In the genomic region with DNA sequence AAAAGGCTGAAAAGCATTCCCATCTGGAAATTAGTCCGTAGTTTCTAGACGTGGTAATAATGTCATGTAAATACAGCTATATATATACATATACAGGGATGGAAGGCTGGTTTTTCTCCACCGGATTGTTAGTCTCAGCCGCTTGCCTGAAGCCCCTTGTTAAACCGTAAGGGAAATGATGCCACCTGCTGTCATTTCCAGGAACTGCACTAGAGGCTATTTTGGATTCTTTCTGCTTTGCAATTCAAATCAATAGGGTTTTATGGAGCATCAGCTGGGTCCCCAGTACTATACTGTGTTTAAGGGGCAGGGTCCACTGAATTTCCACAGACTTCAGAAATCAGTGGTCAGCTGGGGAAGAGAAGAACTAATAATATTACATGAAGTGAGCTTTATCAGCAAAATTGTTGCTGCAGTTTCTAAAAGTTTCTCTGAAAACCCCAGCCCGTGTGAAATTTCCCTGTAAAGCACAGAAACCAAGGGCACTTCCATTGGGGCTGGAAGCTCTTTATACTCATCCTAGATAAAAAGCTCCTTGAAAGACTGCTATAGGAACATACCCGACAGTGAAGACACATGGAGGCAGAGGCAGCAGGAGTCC, we compare ENCODE assay signal across 8 cellular contexts. TPM values are rescaled to one million over a fixed set of nuclear protein-coding genes. Genes with fewer than 3 reads are reported as not detected.
DNase-seq lines count a peak whose midpoint lies in the region; ATAC-seq and TF ChIP-seq lines count a peak whose summit lies in the region.

No MANE protein-coding gene starts in this region.

- peak; percentile 72 for ATAC-seq in GM19035 (IDR thresholded peaks at IDR 0.05; ENCODE audit: unreplicated experiment)
- ATAC-seq in activated T-helper 17 cell treated with anti-CD3 and anti-CD28 coated beads, Interleukin-2, amount 50 U/mL, for 72 hours (replicated peaks), result peak; percentile 42

- TF ChIP-seq POLR2A in thyroid gland (IDR thresholded peaks at IDR 0.05), result no peak

- TF ChIP-seq CTCF in LNCAP (IDR thresholded peaks at IDR 0.05), result peak; percentile 97
- TF ChIP-seq CTCF in foreskin fibroblast (IDR thresholded peaks at IDR 0.05; ENCODE audit: low read depth, low read length), result peak; percentile 83
- TF ChIP-seq CTCF in osteoblast (IDR thresholded peaks at IDR 0.05; ENCODE audit: extremely low read depth, low read depth, low read length), result peak; percentile 95
- peak; percentile 73 to 92 (median 80) for TF ChIP-seq CTCF in thyroid gland (IDR thresholded peaks at IDR 0.05)

- H3K36me3 ChIP-seq in osteoblast (ENCODE audit: insufficient read depth, low read length), result no peaks in the 10 kb centered on the region
- H3K36me3 ChIP-seq in thyroid gland, result no peaks in the 10 kb centered on the region

- DNase-seq in AML-193 (lab: John Stamatoyannopoulos, UW) (peak; percentile 51 to 71), RPMI8226 (peak; percentile 84), foreskin fibroblast (peak; percentile 64 to 88), osteoblast (ENCODE audit: insufficient read length, low spot score, missing footprints) (peak; percentile 77), thyroid gland (peak; percentile 69 to 71)

- no peak overlapping the region for H3K4me2 ChIP-seq in osteoblast (ENCODE audit: insufficient read depth, low read length)

- peak overlapping the region; percentile 96 for H3K27ac Mint-ChIP-seq in activated T-helper 17 cell treated with anti-CD3 and anti-CD28 coated beads, Interleukin-2, amount 50 U/mL, for 72 hours

- no peak overlapping the region for H3K4me3 ChIP-seq in foreskin fibroblast (ENCODE audit: low read depth in 1 of 2, low read length in 2 of 2)
- H3K4me3 ChIP-seq in osteoblast (ENCODE audit: insufficient read depth, low read length), result no peak overlapping the region
- H3K4me3 ChIP-seq in thyroid gland (replicated peaks in 1 of 3), result no peak overlapping the region

- H2AFZ ChIP-seq in osteoblast (ENCODE audit: low read length), result no peak overlapping the region

- H4K20me1 ChIP-seq in osteoblast (ENCODE audit: insufficient read depth, low read length), result no peaks in the 10 kb centered on the region

- peaks cover 95% of the 10 kb centered on the region for H3K36me3 Mint-ChIP-seq in activated T-helper 17 cell treated with anti-CD3 and anti-CD28 coated beads, Interleukin-2, amount 50 U/mL, for 72 hours (ENCODE audit: low read depth)

- H3K4me1 ChIP-seq in osteoblast (ENCODE audit: insufficient read depth, low read length), result peaks cover 13% of the 10 kb centered on the region
- H3K4me1 ChIP-seq in thyroid gland, result no peaks in the 10 kb centered on the region

- intact Hi-C loops in thyroid gland (cut with DNase I), result no loop called here

- no peaks in the 10 kb centered on the region for H3K9me3 Mint-ChIP-seq in activated T-helper 17 cell treated with anti-CD3 and anti-CD28 coated beads, Interleukin-2, amount 50 U/mL, for 72 hours

- peaks cover 23% of the 10 kb centered on the region for H3K4me1 Mint-ChIP-seq in activated T-helper 17 cell treated with anti-CD3 and anti-CD28 coated beads, Interleukin-2, amount 50 U/mL, for 72 hours

- H3K79me2 ChIP-seq in osteoblast (ENCODE audit: insufficient read depth, low read length), result no peaks in the 10 kb centered on the region

- peak overlapping the region; percentile 60 for H3K4me3 Mint-ChIP-seq in activated T-helper 17 cell treated with anti-CD3 and anti-CD28 coated beads, Interleukin-2, amount 50 U/mL, for 72 hours

- H3K9me3 ChIP-seq in osteoblast (ENCODE audit: low read depth, low read length), result no peaks in the 10 kb centered on the region
- no peaks in the 10 kb centered on the region for H3K9me3 ChIP-seq in thyroid gland

- peaks cover 12% of the 10 kb centered on the region for H3K27me3 ChIP-seq in osteoblast (ENCODE audit: insufficient read depth, low read length)
- no peaks in the 10 kb centered on the region for H3K27me3 ChIP-seq in thyroid gland

- WGBS in thyroid gland, 2 donors, result 17 to 26% methylated on average over 7 of the region's 7 CpGs

- H3K27me3 Mint-ChIP-seq in activated T-helper 17 cell treated with anti-CD3 and anti-CD28 coated beads, Interleukin-2, amount 50 U/mL, for 72 hours, result no peaks in the 10 kb centered on the region

- no peak overlapping the region for H3K27ac ChIP-seq in osteoblast (ENCODE audit: low read depth, low read length)
- no peak overlapping the region for H3K27ac ChIP-seq in thyroid gland

RNA-seq across cellular contexts. Expression of a gene that starts 33.8 kb away (rescaled TPM):
- total RNA-seq in activated T-helper 17 cell treated with anti-CD3 and anti-CD28 coated beads, Interleukin-2, amount 50 U/mL, for 72 hours, result 10 to 100 TPM; 24.4 to 27.0 TPM
- total RNA-seq in osteoblast (189 and 215 TPM in 2 replicates), thyroid gland (10 to 100 TPM; 52.6 to 90.2 (median 61.8) TPM)

RNA-seq across cellular contexts. Expression of a gene that starts 58.0 kb away (rescaled TPM):
- total RNA-seq in activated T-helper 17 cell treated with anti-CD3 and anti-CD28 coated beads, Interleukin-2, amount 50 U/mL, for 72 hours, result 10 to 100 TPM; 69.0 to 75.5 TPM
- total RNA-seq in osteoblast, result under 0.01 and 0.29 TPM in 2 replicates
- total RNA-seq in thyroid gland, result 10 to 100 TPM in 2 of 4 donors, 1 to 10 TPM in 2; 7.1 to 14.2 (median 10.8) TPM
